ENCODE assay signal across 22 cellular contexts in the genomic region with DNA sequence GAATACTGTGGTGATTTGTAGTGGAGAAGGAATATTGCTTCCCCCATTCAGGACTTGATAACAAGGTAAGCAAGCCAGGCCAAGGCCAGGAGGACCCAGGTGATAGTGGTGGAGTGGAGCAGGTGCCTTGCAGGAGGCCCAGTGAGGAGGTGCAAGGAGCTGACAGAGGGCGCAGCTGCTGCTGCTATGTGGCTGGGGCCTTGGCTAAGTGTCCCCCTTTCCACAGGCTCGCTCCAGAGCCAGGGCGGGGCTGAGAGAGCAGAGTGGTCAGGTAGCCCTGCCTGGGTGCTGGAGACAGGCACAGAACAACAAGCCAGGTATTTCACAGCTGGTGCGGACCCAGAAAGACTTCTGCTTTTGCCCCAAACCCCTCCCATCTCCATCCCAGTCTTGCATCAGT.
A peak's percentile ranks its signal among the peaks of the same experiment; 100 is the strongest.
DNase-seq lines count a peak whose midpoint lies in the region; ATAC-seq and TF ChIP-seq lines count a peak whose summit lies in the region.
"Had no signal": no experiment of that assay in that cellular context is flagged by ENCODE, and none has a peak within 500 bp of the region (broad histone marks: within the 10 kb centered on the region; RNA-seq: fewer than 3 reads in every experiment).

No MANE protein-coding gene starts in this region.

- H3K36me3 ChIP-seq in mucosa of descending colon (ENCODE audit: low read depth) (no peaks in the 10 kb centered on the region), Karpas-422 (ENCODE audit: insufficient read depth, low read length) (no peaks in the 10 kb centered on the region)

- H3K36me3 Mint-ChIP-seq in type B pancreatic cell: peaks cover 29% of the 10 kb centered on the region
- H3K36me3 Mint-ChIP-seq: CD4-positive, CD25-positive, alpha-beta regulatory T cell had no signal

- H3K9me3 Mint-ChIP-seq in type B pancreatic cell: no peaks in the 10 kb centered on the region

- peaks cover 36% of the 10 kb centered on the region for H3K4me1 Mint-ChIP-seq in type B pancreatic cell (ENCODE audit: unreplicated experiment)
- H3K4me1 Mint-ChIP-seq: B cell; CD4-positive, CD25-positive, alpha-beta regulatory T cell had no signal

- TF ChIP-seq CTCF in mucosa of descending colon (IDR thresholded peaks at IDR 0.05): no peak
- no peak for TF ChIP-seq CTCF in type B pancreatic cell (conservative IDR thresholded peaks at IDR 0.05)

- H3K27me3 ChIP-seq in Karpas-422 (ENCODE audit: low read length): no peaks in the 10 kb centered on the region

- H3K9me2 ChIP-seq in Karpas-422 (replicated peaks; ENCODE audit: insufficient read depth, low read length): no peaks in the 10 kb centered on the region

- H3K4me3 ChIP-seq in mucosa of descending colon (no peak overlapping the region), Karpas-422 (ENCODE audit: low read length) (no peak overlapping the region)
- H3K4me3 ChIP-seq: GM12878, SK-N-MC had no signal

- H2AFZ ChIP-seq in Karpas-422 (ENCODE audit: low read length): no peak overlapping the region

- ATAC-seq in mucosa of descending colon (peak; percentile 4), GM19324 (IDR thresholded peaks at IDR 0.05; ENCODE audit: low FRiP score, unreplicated experiment) (no peak), GM19023 (IDR thresholded peaks at IDR 0.05; ENCODE audit: unreplicated experiment) (no peak)
- ATAC-seq: GM12878, Panc1 had no signal

- no peak overlapping the region for H3K4me2 ChIP-seq in Karpas-422 (ENCODE audit: low read depth, low read length, poor library complexity, severe bottlenecking)
- H3K4me2 ChIP-seq: KMS-11 had no signal

- no peak overlapping the region for H3K9ac ChIP-seq in Karpas-422 (ENCODE audit: low read length)
- H3K9ac ChIP-seq: KMS-11 had no signal

- H3K9me3 ChIP-seq in mucosa of descending colon (no peaks in the 10 kb centered on the region), Karpas-422 (ENCODE audit: low read length) (no peaks in the 10 kb centered on the region)

- H4K20me1 ChIP-seq in Karpas-422 (ENCODE audit: insufficient read depth, low read depth, low read length): no peaks in the 10 kb centered on the region

- H3K4me1 ChIP-seq in mucosa of descending colon (ENCODE audit: low read depth) (peaks cover 12% of the 10 kb centered on the region), Karpas-422 (ENCODE audit: low read length) (no peaks in the 10 kb centered on the region)

- H3K79me2 ChIP-seq in Karpas-422 (ENCODE audit: low read length): no peaks in the 10 kb centered on the region

- no peak overlapping the region for H3K4me3 Mint-ChIP-seq in type B pancreatic cell
- H3K4me3 Mint-ChIP-seq: B cell; CD4-positive, CD25-positive, alpha-beta regulatory T cell had no signal

- H3K27ac ChIP-seq in Karpas-422 (ENCODE audit: low read length): no peak overlapping the region
- H3K27ac ChIP-seq: KMS-11, SK-N-MC had no signal

- H3K27me3 Mint-ChIP-seq in type B pancreatic cell: no peaks in the 10 kb centered on the region

- intact Hi-C loops in mucosa of descending colon (cut with DNase I, micrococcal nuclease): no loop called here

- H3K27ac Mint-ChIP-seq in type B pancreatic cell: peak overlapping the region; percentile 36
- H3K27ac Mint-ChIP-seq: B cell; CD4-positive, CD25-positive, alpha-beta regulatory T cell had no signal

- DNase-seq in activated CD8-positive, alpha-beta memory T cell treated with anti-CD3 and anti-CD28 coated beads for 24 hours: peak; percentile 33
- no peak for DNase-seq in activated CD8-positive, alpha-beta memory T cell treated with anti-CD3 and anti-CD28 coated beads, Interleukin-2, amount 50 U/mL, for 48 hours
- DNase-seq in ecto neural progenitor cell (ENCODE audit: low spot score) (peak; percentile 26), mucosa of descending colon (no peak), type B pancreatic cell (ENCODE audit: extremely low spot score, unreplicated experiment) (no peak), Karpas-422 (no peak)
- DNase-seq: 8988T; Calu3; CD4-positive, CD25-positive, alpha-beta regulatory T cell; GOT3; NCI-H1417 treated with DMSO at 0.1 percent for 48 hours; NCI-H187 treated with DMSO at 0.1 percent for 48 hours; NCI-H2227 treated with DMSO at 0.1 percent for 48 hours; NCI-H524 treated with DMSO at 0.1 percent for 48 hours; SHP77 had no signal

Comparison
In these comparisons a context has a peak if more than half of its experiments do, and no peak if none do; other contexts are left out.
1. DNase-seq: peak in activated CD8-positive, alpha-beta memory T cell treated with anti-CD3 and anti-CD28 coated beads for 24 hours (single experiment) and ecto neural progenitor cell (single experiment); none in activated CD8-positive, alpha-beta memory T cell treated with anti-CD3 and anti-CD28 coated beads, Interleukin-2, amount 50 U/mL, for 48 hours (single experiment), mucosa of descending colon (0 of 3), type B pancreatic cell (single experiment) and Karpas-422 (single experiment).